In the genomic region with DNA sequence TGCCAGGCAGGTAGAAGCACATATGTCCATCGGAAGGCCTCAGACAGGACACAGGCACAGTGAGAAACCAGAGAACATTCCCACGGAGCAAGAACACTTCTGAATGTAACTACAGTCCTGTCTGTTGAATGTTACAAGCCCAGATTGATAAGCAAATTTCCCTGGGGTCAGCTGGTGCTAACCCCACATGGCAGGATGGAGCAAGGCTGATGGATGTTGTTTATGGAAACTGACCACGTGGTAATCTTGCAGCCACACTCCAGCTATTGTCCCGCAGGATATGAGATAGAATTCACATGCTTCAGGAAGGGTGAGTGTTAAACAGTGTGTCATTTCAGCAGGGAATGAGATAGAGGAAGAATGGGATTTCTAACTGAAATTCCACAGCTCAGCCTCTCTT, we compare ENCODE assay signal across 25 cellular contexts.
DNase-seq lines count a peak whose midpoint lies in the region; ATAC-seq and TF ChIP-seq lines count a peak whose summit lies in the region.
"Had no signal": no experiment of that assay in that cellular context is flagged by ENCODE, and none has a peak within 500 bp of the region (broad histone marks: within the 10 kb centered on the region; RNA-seq: fewer than 3 reads in every experiment).

No MANE protein-coding gene starts in this region.

- H3K27ac Mint-ChIP-seq in endodermal cell, result no peak overlapping the region
- H3K27ac Mint-ChIP-seq: activated naive CD4-positive, alpha-beta T cell treated with anti-CD3 and anti-CD28 coated beads, Interleukin-2, amount 10 ng/mL, durations not matched to agents 7 days and 5 days; natural killer cell treated with Interleukin-12 subunit alpha and Interleukin-12 subunit beta and Interleukin-15 and Interleukin-18, amount 100 ng/mL, for 72 hours had no signal

- H3K27me3 ChIP-seq in endodermal cell (ENCODE audit: control insufficient read depth, insufficient read depth, low read length, poor library complexity, severe bottlenecking) (no peaks in the 10 kb centered on the region), right atrium auricular region (no peaks in the 10 kb centered on the region)
- H3K27me3 ChIP-seq: BLaER1, breast epithelium, Peyer's patch, upper lobe of left lung had no signal

- no peak overlapping the region for H3K4me3 Mint-ChIP-seq in endodermal cell
- H3K4me3 Mint-ChIP-seq: activated naive CD4-positive, alpha-beta T cell treated with anti-CD3 and anti-CD28 coated beads, Interleukin-2, amount 10 ng/mL, durations not matched to agents 7 days and 5 days; natural killer cell treated with Interleukin-12 subunit alpha and Interleukin-12 subunit beta and Interleukin-15 and Interleukin-18, amount 100 ng/mL, for 72 hours had no signal

- H3K36me3 ChIP-seq in endodermal cell (ENCODE audit: control insufficient read depth, insufficient read depth, low read length) (no peaks in the 10 kb centered on the region), right atrium auricular region (no peaks in the 10 kb centered on the region), mucosa of descending colon (ENCODE audit: low read depth) (no peaks in the 10 kb centered on the region)
- H3K36me3 ChIP-seq: breast epithelium, Peyer's patch, upper lobe of left lung had no signal

- DNase-seq in SK-N-DZ (ENCODE audit: low spot score), result peak; percentile 42
- DNase-seq in endodermal cell, result peak; percentile 31
- peak; percentile 58 for DNase-seq in right atrium auricular region (ENCODE audit: low spot score)
- peak; percentile 9 for DNase-seq in mucosa of gallbladder (ENCODE audit: low spot score)
- no peak for DNase-seq in ureter (ENCODE audit: low spot score)
- DNase-seq in caudate nucleus (lab: John Stamatoyannopoulos, UW), result no peak
- no peak for DNase-seq in mucosa of descending colon
- DNase-seq: activated CD4-positive, alpha-beta T cell treated with anti-CD3 and anti-CD28 coated beads, Interleukin-2, amount 50 U/mL, for 4 hours; activated CD4-positive, CD25-positive, alpha-beta regulatory T cell; activated naive CD4-positive, alpha-beta T cell treated with anti-CD3 and anti-CD28 coated beads, Interleukin-2, amount 10 ng/mL, durations not matched to agents 7 days and 5 days; amygdala; cortex of kidney; kidney glomerular epithelial cell; midbrain; NCI-H1092 treated with DMSO at 0.1 percent for 48 hours; NCI-H1930; NCI-H69; Peyer's patch; stimulated activated CD4-positive, alpha-beta T cell treated with anti-CD3 and anti-CD28 coated beads, Interleukin-4, amount 100 ng/mL, for 1 hour; upper lobe of left lung had no signal

- ATAC-seq in GM21737 (IDR thresholded peaks at IDR 0.05; ENCODE audit: unreplicated experiment) (no peak), mucosa of descending colon (no peak)
- ATAC-seq: natural killer cell treated with Interleukin-12 subunit alpha and Interleukin-12 subunit beta and Interleukin-15 and Interleukin-18, amount 100 ng/mL, for 72 hours had no signal

- H3K4me1 Mint-ChIP-seq in endodermal cell, result peaks cover 21% of the 10 kb centered on the region
- H3K4me1 Mint-ChIP-seq: activated naive CD4-positive, alpha-beta T cell treated with anti-CD3 and anti-CD28 coated beads, Interleukin-2, amount 10 ng/mL, durations not matched to agents 7 days and 5 days had no signal

- H3K4me1 ChIP-seq in endodermal cell (ENCODE audit: control insufficient read depth, insufficient read depth, low read length) (peaks cover 12% of the 10 kb centered on the region), right atrium auricular region (no peaks in the 10 kb centered on the region), mucosa of descending colon (ENCODE audit: low read depth) (no peaks in the 10 kb centered on the region)
- H3K4me1 ChIP-seq: breast epithelium had no signal

- peaks cover 12% of the 10 kb centered on the region for H3K27me3 Mint-ChIP-seq in endodermal cell (ENCODE audit: insufficient read depth)

- peaks cover 9% of the 10 kb centered on the region for H3K9me3 Mint-ChIP-seq in endodermal cell

- no peak overlapping the region for H3K4me3 ChIP-seq in endodermal cell (ENCODE audit: low read length)
- no peak overlapping the region for H3K4me3 ChIP-seq in right atrium auricular region
- H3K4me3 ChIP-seq in mucosa of descending colon, result no peak overlapping the region
- H3K4me3 ChIP-seq: BLaER1, breast epithelium, Peyer's patch, SK-N-MC, upper lobe of left lung had no signal

- no peak overlapping the region for H3K9ac ChIP-seq in endodermal cell (ENCODE audit: extremely low read depth, low read length, poor library complexity, severe bottlenecking)
- H3K9ac ChIP-seq: BLaER1 had no signal

- peaks cover 5% of the 10 kb centered on the region for H3K36me3 Mint-ChIP-seq in endodermal cell (ENCODE audit: low read depth)
- H3K36me3 Mint-ChIP-seq: activated naive CD4-positive, alpha-beta T cell treated with anti-CD3 and anti-CD28 coated beads, Interleukin-2, amount 10 ng/mL, durations not matched to agents 7 days and 5 days had no signal

- WGBS in endodermal cell (ENCODE audit: insufficient coverage in 1 of 2, insufficient read length in 1 of 2), 2 experiments, result 65 to 71% methylated on average over 4 of the region's 4 CpGs

- intact Hi-C loops in mucosa of descending colon (cut with DNase I, micrococcal nuclease), result no loop called here

- H3K9me3 ChIP-seq in endodermal cell (ENCODE audit: control insufficient read depth, low read length) (peaks cover 10% of the 10 kb centered on the region), right atrium auricular region (no peaks in the 10 kb centered on the region), mucosa of descending colon (peaks cover 1% of the 10 kb centered on the region)
- H3K9me3 ChIP-seq: breast epithelium, Peyer's patch, upper lobe of left lung had no signal

- no peak for TF ChIP-seq CTCF in endodermal cell (conservative IDR thresholded peaks at IDR 0.05)
- no peak for TF ChIP-seq CTCF in right atrium auricular region (IDR thresholded peaks at IDR 0.05)
- TF ChIP-seq CTCF in mucosa of descending colon (IDR thresholded peaks at IDR 0.05), result no peak

- H3K27ac ChIP-seq in endodermal cell (ENCODE audit: low read depth, low read length) (no peak overlapping the region), right atrium auricular region (no peak overlapping the region), caudate nucleus (ENCODE audit: low read depth, low read length) (no peak overlapping the region)
- H3K27ac ChIP-seq: BLaER1, breast epithelium, Peyer's patch, SK-N-MC, upper lobe of left lung had no signal

Comparison
In these comparisons a context has a peak if more than half of its experiments do, and no peak if none do; other contexts are left out.
1. DNase-seq: peak in SK-N-DZ (single experiment), endodermal cell (single experiment), right atrium auricular region (single experiment) and mucosa of gallbladder (single experiment); none in ureter (single experiment), caudate nucleus (0 of 61) and mucosa of descending colon (0 of 3).